15 cellular contexts compared by ENCODE assay signal in genomic region chr10:46105416-46105815, GRCh38. TPM values are rescaled to one million over a fixed set of nuclear protein-coding genes. Genes with fewer than 3 reads are reported as not detected.
A peak's percentile ranks its signal among the peaks of the same experiment; 100 is the strongest.
DNase-seq lines count a peak whose midpoint lies in the region; ATAC-seq, FAIRE-seq and TF ChIP-seq lines count a peak whose summit lies in the region.
"Not testable (repeated sequence)": the region's sequence is repeated elsewhere in the genome, so short reads cannot be mapped to it uniquely, and the experiment has no call there.
"Had no signal": no experiment of that assay in that cellular context is flagged by ENCODE, and none has a peak within 500 bp of the region (broad histone marks: within the 10 kb centered on the region; RNA-seq: fewer than 3 reads in every experiment).

No MANE protein-coding gene starts in this region.

- not testable (repeated sequence) for H3K9ac ChIP-seq in GM23248, parathyroid adenoma

- H3K4me3 Mint-ChIP-seq in T-helper 1 cell treated with Interleukin-12 subunit alpha and Interleukin-12 subunit beta and Interleukin-4 antibody, amounts not matched to agents 30 μg/mL and 1 μg/mL, for 36 hours: peak overlapping the region; percentile 82
- H3K4me3 Mint-ChIP-seq in activated CD8-positive, alpha-beta memory T cell treated with anti-CD3 and anti-CD28 coated beads, Interleukin-2, amount 10 ng/mL, durations not matched to agents 7 days and 5 days: peak overlapping the region; percentile 74
- peak overlapping the region; percentile 78 for H3K4me3 Mint-ChIP-seq in activated naive CD8-positive, alpha-beta T cell treated with anti-CD3 and anti-CD28 coated beads, Interleukin-2, amount 10 ng/mL, durations not matched to agents 7 days and 5 days
- H3K4me3 Mint-ChIP-seq in endothelial cell (ENCODE audit: unreplicated experiment) (peak overlapping the region; percentile 87), mesothelial cell of epicardium (peak overlapping the region; percentile 72)

- not testable (repeated sequence) for H3K36me3 Mint-ChIP-seq in T-helper 1 cell treated with Interleukin-12 subunit alpha and Interleukin-12 subunit beta and Interleukin-4 antibody, amounts not matched to agents 30 μg/mL and 1 μg/mL, for 36 hours (ENCODE audit: low read depth); activated CD8-positive, alpha-beta memory T cell treated with anti-CD3 and anti-CD28 coated beads, Interleukin-2, amount 10 ng/mL, durations not matched to agents 7 days and 5 days; activated naive CD8-positive, alpha-beta T cell treated with anti-CD3 and anti-CD28 coated beads, Interleukin-2, amount 10 ng/mL, durations not matched to agents 7 days and 5 days; endothelial cell (ENCODE audit: low read depth, unreplicated experiment); mesothelial cell of epicardium

- H2AFZ ChIP-seq in GM23248: 0 out of 2 replicates have a peak overlapping the region, but pooled peaks have one; percentile 72
- peak overlapping the region; percentile 79 for H2AFZ ChIP-seq in parathyroid adenoma

- CTCF ChIA-PET in A549 (lab: Yijun Ruan, JAX); activated CD8-positive, alpha-beta memory T cell treated with anti-CD3 and anti-CD28 coated beads, Interleukin-2, amount 10 ng/mL, durations not matched to agents 7 days and 5 days (lab: Charles Lee): not testable (repeated sequence)

- H3K27me3 ChIP-seq in GM23248 (replicated peaks; ENCODE audit: insufficient read depth); parathyroid adenoma (ENCODE audit: control insufficient read depth, insufficient read depth, low read length): not testable (repeated sequence)

- not testable (repeated sequence) for H3K9me2 ChIP-seq in GM23248 (ENCODE audit: insufficient read depth)

- H3K4me1 ChIP-seq in A549; GM23248 (ENCODE audit: insufficient read depth); parathyroid adenoma: not testable (repeated sequence)

- not testable (repeated sequence) for H3K9me3 ChIP-seq in A549; GM23248 (ENCODE audit: low read depth); parathyroid adenoma (ENCODE audit: control insufficient read depth, low read length)

- peaks cover 27% of the 10 kb centered on the region for H3K27me3 Mint-ChIP-seq in T-helper 1 cell treated with Interleukin-12 subunit alpha and Interleukin-12 subunit beta and Interleukin-4 antibody, amounts not matched to agents 30 μg/mL and 1 μg/mL, for 36 hours (ENCODE audit: low read depth)
- H3K27me3 Mint-ChIP-seq in activated CD8-positive, alpha-beta memory T cell treated with anti-CD3 and anti-CD28 coated beads, Interleukin-2, amount 10 ng/mL, durations not matched to agents 7 days and 5 days: peaks cover 20% of the 10 kb centered on the region
- peaks cover 11% of the 10 kb centered on the region for H3K27me3 Mint-ChIP-seq in activated naive CD8-positive, alpha-beta T cell treated with anti-CD3 and anti-CD28 coated beads, Interleukin-2, amount 10 ng/mL, durations not matched to agents 7 days and 5 days
- H3K27me3 Mint-ChIP-seq in endothelial cell (ENCODE audit: unreplicated experiment): peaks cover 15% of the 10 kb centered on the region
- H3K27me3 Mint-ChIP-seq in mesothelial cell of epicardium (ENCODE audit: low read depth): peaks cover 23% of the 10 kb centered on the region

- not testable (repeated sequence) for ATAC-seq in A549; activated CD8-positive, alpha-beta memory T cell treated with anti-CD3 and anti-CD28 coated beads, Interleukin-2, amount 10 ng/mL, durations not matched to agents 7 days and 5 days; activated naive CD8-positive, alpha-beta T cell treated with anti-CD3 and anti-CD28 coated beads, Interleukin-2, amount 10 ng/mL, durations not matched to agents 7 days and 5 days (ENCODE audit: low read depth)

- not testable (repeated sequence) for TF ChIP-seq EP300 in A549 (IDR thresholded peaks at IDR 0.05)

- H3K4me2 ChIP-seq in A549: peak overlapping the region; percentile 86; the same call in 1 of the 3 replicates
- H3K4me2 ChIP-seq in GM23248 (ENCODE audit: unreplicated experiment); parathyroid adenoma (ENCODE audit: low read length): not testable (repeated sequence)

- peaks cover 14% of the 10 kb centered on the region for H3K4me1 Mint-ChIP-seq in T-helper 1 cell treated with Interleukin-12 subunit alpha and Interleukin-12 subunit beta and Interleukin-4 antibody, amounts not matched to agents 30 μg/mL and 1 μg/mL, for 36 hours (ENCODE audit: low read depth)
- peaks cover 14% of the 10 kb centered on the region for H3K4me1 Mint-ChIP-seq in activated CD8-positive, alpha-beta memory T cell treated with anti-CD3 and anti-CD28 coated beads, Interleukin-2, amount 10 ng/mL, durations not matched to agents 7 days and 5 days
- peaks cover 15% of the 10 kb centered on the region for H3K4me1 Mint-ChIP-seq in activated naive CD8-positive, alpha-beta T cell treated with anti-CD3 and anti-CD28 coated beads, Interleukin-2, amount 10 ng/mL, durations not matched to agents 7 days and 5 days
- not testable (repeated sequence) for H3K4me1 Mint-ChIP-seq in endothelial cell (ENCODE audit: unreplicated experiment)
- peaks cover 14% of the 10 kb centered on the region for H3K4me1 Mint-ChIP-seq in mesothelial cell of epicardium

- not testable (repeated sequence) for H3K27ac Mint-ChIP-seq in T-helper 1 cell treated with Interleukin-12 subunit alpha and Interleukin-12 subunit beta and Interleukin-4 antibody, amounts not matched to agents 30 μg/mL and 1 μg/mL, for 36 hours; activated CD8-positive, alpha-beta memory T cell treated with anti-CD3 and anti-CD28 coated beads, Interleukin-2, amount 10 ng/mL, durations not matched to agents 7 days and 5 days; activated naive CD8-positive, alpha-beta T cell treated with anti-CD3 and anti-CD28 coated beads, Interleukin-2, amount 10 ng/mL, durations not matched to agents 7 days and 5 days; endothelial cell (ENCODE audit: unreplicated experiment); mesothelial cell of epicardium

- 81% methylated on average over 9 of the region's 9 CpGs for WGBS in A549 (ENCODE audit: missing lambda C conversion rate)
- 44 to 49% methylated on average over 9 of the region's 9 CpGs for WGBS in GM23248 (ENCODE audit: low coverage in 1 of 2, low lambda C conversion rate in 2 of 2, missing lambda C conversion rate in 2 of 2), 2 experiments

- not testable (repeated sequence) for H4K20me1 ChIP-seq in GM23248 (ENCODE audit: insufficient read depth)

- not testable (repeated sequence) for H3K27ac ChIP-seq in A549, GM23248, parathyroid adenoma

- not testable (repeated sequence) for DNase-seq in A549 (ENCODE audit: low read depth in 1 of 2, low spot score in 1 of 2); GM23248; activated CD8-positive, alpha-beta memory T cell treated with anti-CD3 and anti-CD28 coated beads, Interleukin-2, amount 10 ng/mL, durations not matched to agents 7 days and 5 days; activated naive CD8-positive, alpha-beta T cell treated with anti-CD3 and anti-CD28 coated beads, Interleukin-2, amount 10 ng/mL, durations not matched to agents 7 days and 5 days; endothelial cell (ENCODE audit: low spot score); mesothelial cell of epicardium (ENCODE audit: low spot score in 2 of 2, unreplicated experiment in 2 of 2)

- not testable (repeated sequence) for TF ChIP-seq POLR2A in A549 (IDR thresholded peaks at IDR 0.05; ENCODE audit: low read length)

- in situ Hi-C loops in GM23248 (cut with MboI): loop anchor here (5.0 kb wide), 1 partner anchor 177 kb away; no protein-coding TSS in a partner anchor

- not testable (repeated sequence) for H3K4me3 ChIP-seq in A549; GM23248; parathyroid adenoma (ENCODE audit: low read depth, low read length)

- H3K79me2 ChIP-seq in GM23248 (ENCODE audit: insufficient read depth); parathyroid adenoma: not testable (repeated sequence)

- not testable (repeated sequence) for TF ChIP-seq RAD21 in A549 (conservative IDR thresholded peaks at IDR 0.05 in 1 of 2, IDR thresholded peaks at IDR 0.05 in 1 of 2)

- not testable (repeated sequence) for FAIRE-seq in A549 (lab: Jason Lieb, UNC)

- H3K9me3 Mint-ChIP-seq in T-helper 1 cell treated with Interleukin-12 subunit alpha and Interleukin-12 subunit beta and Interleukin-4 antibody, amounts not matched to agents 30 μg/mL and 1 μg/mL, for 36 hours; activated CD8-positive, alpha-beta memory T cell treated with anti-CD3 and anti-CD28 coated beads, Interleukin-2, amount 10 ng/mL, durations not matched to agents 7 days and 5 days (ENCODE audit: low read depth); activated naive CD8-positive, alpha-beta T cell treated with anti-CD3 and anti-CD28 coated beads, Interleukin-2, amount 10 ng/mL, durations not matched to agents 7 days and 5 days; endothelial cell (ENCODE audit: unreplicated experiment); mesothelial cell of epicardium: not testable (repeated sequence)

- H3F3A ChIP-seq in GM23248 (ENCODE audit: insufficient read depth): not testable (repeated sequence)

- POLR2A ChIA-PET in A549 (lab: Yijun Ruan, JAX); activated naive CD8-positive, alpha-beta T cell treated with anti-CD3 and anti-CD28 coated beads, Interleukin-2, amount 10 ng/mL, durations not matched to agents 7 days and 5 days (lab: Charles Lee): not testable (repeated sequence)

- not testable (repeated sequence) for H3K36me3 ChIP-seq in GM23248 (ENCODE audit: low read depth); parathyroid adenoma (ENCODE audit: control insufficient read depth, insufficient read depth, low read length)

- TF ChIP-seq CTCF in A549 (IDR thresholded peaks at IDR 0.05); endothelial cell (IDR thresholded peaks at IDR 0.05; ENCODE audit: unreplicated experiment); mesothelial cell of epicardium (IDR thresholded peaks at IDR 0.05; ENCODE audit: unreplicated experiment); parathyroid adenoma (IDR thresholded peaks at IDR 0.05): not testable (repeated sequence)

RNA-seq across cellular contexts. Expression of gene MSMB, which starts 59.3 kb away (rescaled TPM):
- 0.26 and 0.61 TPM in 2 replicates for polyA plus RNA-seq in A549 (2011; rRNA removed)
- not detected in 2 replicates for polyA plus RNA-seq in A549 (2012; cell fraction: cytosol; rRNA removed)
- polyA plus RNA-seq in A549 (2012; cell fraction: nucleus; rRNA removed): not detected in 2 replicates
- polyA plus RNA-seq in A549 (2017; fragmentation: RNase III; extraction: RNeasy Plus Mini Kit Qiagen cat#74134 plus additional on column Dnase treatment): not detected in 3 replicates
- polyA minus RNA-seq in A549 (2011; rRNA and poly(A)+ RNA removed): not detected in 2 replicates
- total RNA-seq in GM23248 (2014; rRNA removed; shearing (Covaris generic)): not detected in 2 replicates
- polyA plus RNA-seq in GM23248 (2016; fragmentation: Nextera tagmentation; extraction: Ambion mirVana): not detected in 2 replicates
- total RNA-seq in activated CD8-positive, alpha-beta memory T cell treated with anti-CD3 and anti-CD28 coated beads, Interleukin-2, amount 10 ng/mL, durations not matched to agents 7 days and 5 days: not detected
- total RNA-seq in activated naive CD8-positive, alpha-beta T cell treated with anti-CD3 and anti-CD28 coated beads, Interleukin-2, amount 10 ng/mL, durations not matched to agents 7 days and 5 days: not detected
- not detected for total RNA-seq in endothelial cell (ENCODE audit: unreplicated experiment)
- not detected in 3 replicates for total RNA-seq in mesothelial cell of epicardium
- total RNA-seq: ascending aorta, dermis microvascular lymphatic vessel endothelial cell, endothelial cell of umbilical vein, left ventricle myocardium superior, psoas muscle, sigmoid colon, uterus had no signal
- polyA plus RNA-seq: endothelial cell of umbilical vein, psoas muscle, sigmoid colon had no signal
